Comparison of ENCODE assay signal across 22 cellular contexts in the genomic region with DNA sequence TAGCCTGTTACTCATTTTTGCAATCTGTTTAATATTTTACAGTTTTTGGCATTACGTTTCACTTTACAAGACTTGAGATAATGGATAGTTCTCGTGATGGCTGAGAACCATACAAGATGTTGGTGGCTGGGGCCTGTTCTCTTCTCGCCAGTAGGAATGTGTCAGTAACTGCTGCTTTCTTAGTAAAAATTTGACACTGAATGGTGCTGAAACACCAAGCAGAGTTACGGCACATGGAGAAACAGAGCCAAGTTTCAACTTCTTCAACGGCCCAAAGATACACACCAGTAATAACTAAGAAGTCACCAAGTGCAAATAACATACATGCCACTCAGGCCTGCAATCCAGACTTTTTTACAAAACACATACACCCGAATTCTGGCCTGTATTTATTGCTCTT.
DNase-seq lines count a peak whose midpoint lies in the region; ATAC-seq, FAIRE-seq and TF ChIP-seq lines count a peak whose summit lies in the region.
"Had no signal": no experiment of that assay in that cellular context is flagged by ENCODE, and none has a peak within 500 bp of the region (broad histone marks: within the 10 kb centered on the region; RNA-seq: fewer than 3 reads in every experiment).

No MANE protein-coding gene starts in this region.

- no TSS peak for BruUV-seq in HepG2 (replicated peaks; lab: Mats Ljungman, UMichigan)

- ATAC-seq in Right ventricle myocardium inferior (peak; percentile 83), heart left ventricle (peak in 3 of 4 donors; percentile 44 to 62 (median 60)), left lung (peak; percentile 70), aorta (ENCODE audit: low FRiP score) (peak; percentile 42), HG02642 (IDR thresholded peaks at IDR 0.05; ENCODE audit: poor library complexity, unreplicated experiment) (no peak), HepG2 (no peak), HG02678 (IDR thresholded peaks at IDR 0.05; ENCODE audit: unreplicated experiment) (no peak)
- ATAC-seq: CD8-positive, alpha-beta T cell; GM12878 had no signal

- in situ Hi-C loops in HepG2 (cut with HindIII; ENCODE audit: extremely low pct_ligation_motif_present, low pct_unique_long_range_greater_than_20kb) = no loop called here

- no peaks in the 10 kb centered on the region for H3K9me3 ChIP-seq in heart left ventricle
- no peaks in the 10 kb centered on the region for H3K9me3 ChIP-seq in left lung
- no peaks in the 10 kb centered on the region for H3K9me3 ChIP-seq in aorta (ENCODE audit: control insufficient read depth, low read length)
- no peaks in the 10 kb centered on the region for H3K9me3 ChIP-seq in HepG2 (ENCODE audit: low read length)
- H3K9me3 ChIP-seq: BLaER1, HAP-1 had no signal

- TF ChIP-seq EP300 in HepG2 (IDR thresholded peaks at IDR 0.05; ENCODE audit: low read depth in 2 of 2, low read length in 2 of 2) (no peak), HepG2 (CRISPR knock-in tag; IDR thresholded peaks at IDR 0.05; ENCODE audit: borderline replicate concordance) (no peak)

- no peak overlapping the region for H2AFZ ChIP-seq in HepG2 (ENCODE audit: low read length)
- H2AFZ ChIP-seq: PC-9 had no signal

- H3K27ac ChIP-seq in heart left ventricle (peak overlapping the region in 2 of 12 donors; percentile 10 to 27), left lung (no peak overlapping the region), aorta (ENCODE audit: low read depth in 1 of 2, low read length in 2 of 2) (no peak overlapping the region), HepG2 (ENCODE audit: extremely low read length, insufficient read depth, low read length) (no peak overlapping the region)
- H3K27ac ChIP-seq: BLaER1, PC-9 had no signal

- H3K27me3 ChIP-seq in heart left ventricle (no peaks in the 10 kb centered on the region), left lung (no peaks in the 10 kb centered on the region), aorta (ENCODE audit: control insufficient read depth in 1 of 2, insufficient read depth in 2 of 2, low read length in 1 of 2) (no peaks in the 10 kb centered on the region), HepG2 (ENCODE audit: control insufficient read depth in 1 of 2, insufficient read depth in 2 of 2, low read length in 2 of 2) (no peaks in the 10 kb centered on the region)
- H3K27me3 ChIP-seq: BLaER1 had no signal

- CTCF ChIA-PET in HepG2 (lab: Yijun Ruan, JAX; ENCODE audit: low intra/inter-chr PET ratio, low total read pairs) = no interaction called here

- H3K36me3 ChIP-seq in heart left ventricle = peaks cover 0 to 97% (median 95%) of the 10 kb centered on the region in 9 donors
- H3K36me3 ChIP-seq in left lung = peaks cover 0 to 60% of the 10 kb centered on the region in 2 donors
- no peaks in the 10 kb centered on the region for H3K36me3 ChIP-seq in aorta (ENCODE audit: control insufficient read depth in 1 of 2, insufficient read depth in 2 of 2, low read length in 1 of 2)
- peaks cover 0 to 2% of the 10 kb centered on the region in 2 experiments; a peak in 2 of 5 replicates for H3K36me3 ChIP-seq in HepG2 (replicated peaks in 1 of 2; ENCODE audit: control insufficient read depth in 1 of 2, insufficient read depth in 2 of 2, low read length in 2 of 2)
- H3K36me3 ChIP-seq: BLaER1 had no signal

- POLR2A ChIA-PET in HepG2 (lab: Yijun Ruan, JAX) = no interaction called here

- no peak for TF ChIP-seq RAD21 in HepG2 (CRISPR knock-in tag; IDR thresholded peaks at IDR 0.05)

- TF ChIP-seq CTCF in heart left ventricle (IDR thresholded peaks at IDR 0.05) (no peak), left lung (IDR thresholded peaks at IDR 0.05) (no peak), HepG2 (CRISPR knock-in tag; IDR thresholded peaks at IDR 0.05) (no peak)

- no peak for TF ChIP-seq POLR2A in heart left ventricle (IDR thresholded peaks at IDR 0.05)
- TF ChIP-seq POLR2A in HepG2 (IDR thresholded peaks at IDR 0.05; ENCODE audit: insufficient read depth in 1 of 2, low read depth in 2 of 2, low read length in 2 of 2) = no peak

- 61 to 85% (median 73%) methylated on average over 6 of the region's 6 CpGs for WGBS in heart left ventricle, 4 donors
- 34 to 46% methylated on average over 6 of the region's 6 CpGs for WGBS in aorta, 2 donors
- WGBS in HepG2 (ENCODE audit: low lambda C conversion rate) = 94% methylated on average over 6 of the region's 6 CpGs

- H3K4me2 ChIP-seq in HepG2 (ENCODE audit: low read depth, low read length) = no peak overlapping the region
- H3K4me2 ChIP-seq: BLaER1, PC-9 had no signal

- intact Hi-C loops in Right ventricle myocardium inferior (cut with DNase I) = no loop called here
- intact Hi-C loops in cardiac septum (cut with DNase I) = no loop called here
- intact Hi-C loops in heart left ventricle (cut with DNase I) = loop anchor here in 1 of 10 donors (5.0 kb wide), 1 partner anchor 33 kb away; no protein-coding TSS in a partner anchor
- intact Hi-C loops in left lung (cut with DNase I) = no loop called here
- intact Hi-C loops in aorta (cut with DNase I) = no loop called here
- intact Hi-C loops in HepG2 (cut with micrococcal nuclease; ENCODE audit: unreplicated experiment) = no loop called here

- FAIRE-seq in HepG2 (lab: Jason Lieb, UNC) = no peak
- FAIRE-seq: D721Med, G401.6, GM12878 had no signal

- no peaks in the 10 kb centered on the region for H3K79me2 ChIP-seq in HepG2 (ENCODE audit: insufficient read depth, low read length)

- no peak overlapping the region for H3K4me3 ChIP-seq in heart left ventricle
- H3K4me3 ChIP-seq in left lung = no peak overlapping the region
- H3K4me3 ChIP-seq in aorta (ENCODE audit: low read length in 2 of 2) = no peak overlapping the region
- no peak overlapping the region for H3K4me3 ChIP-seq in HepG2 (replicated peaks in 1 of 3; ENCODE audit: insufficient read depth in 1 of 3, low read depth in 2 of 3, low read length in 3 of 3)
- H3K4me3 ChIP-seq: BLaER1, GM12878, HAP-1, PC-9 had no signal

- DNase-seq in Right ventricle myocardium inferior (ENCODE audit: missing footprints) (no peak), cardiac septum (ENCODE audit: low spot score) (no peak), heart left ventricle (no peak), left lung (no peak), aorta (no peak), HepG2 (ENCODE audit: low spot score) (no peak)
- DNase-seq: 8988T; CD8-positive, alpha-beta T cell; DMS79 treated with DMSO at 0.1 percent for 48 hours; MM.1S; NCI-H1092 treated with DMSO at 0.1 percent for 48 hours; NCI-H2081 treated with DMSO at 0.1 percent for 48 hours; NCI-H2227 treated with DMSO at 0.1 percent for 48 hours; NCI-H524; PC-9 had no signal

- H3K4me1 ChIP-seq in heart left ventricle (peaks cover 0 to 21% (median 4%) of the 10 kb centered on the region in 12 donors), left lung (peaks cover 7 to 16% of the 10 kb centered on the region in 2 donors), aorta (ENCODE audit: control insufficient read depth in 1 of 2, insufficient read depth in 2 of 2, low read length in 2 of 2) (no peaks in the 10 kb centered on the region), HepG2 (ENCODE audit: insufficient read depth, low read length) (peaks cover 13% of the 10 kb centered on the region)

- H4K20me1 ChIP-seq in HepG2 (ENCODE audit: insufficient read depth, low read length) = no peaks in the 10 kb centered on the region
- H4K20me1 ChIP-seq: BLaER1 had no signal

- H3K9ac ChIP-seq in HepG2 (ENCODE audit: insufficient read depth, low read depth, low read length) = no peak overlapping the region
- H3K9ac ChIP-seq: BLaER1 had no signal

TF ChIP-seq in HepG2, 621 proteins besides CTCF, POLR2A, EP300 and RAD21:
- no peak for TF ChIP-seq ZNF431 (CRISPR knock-in tag; IDR thresholded peaks at IDR 0.05; ENCODE audit: borderline replicate concordance, low read depth)

Comparison
In these comparisons a context has a peak if more than half of its experiments do, and no peak if none do; other contexts are left out.
1. ATAC-seq: peak in Right ventricle myocardium inferior (single experiment), heart left ventricle (3 of 4), left lung (single experiment) and aorta (single experiment); none in HG02642 (single experiment), HepG2 (single experiment) and HG02678 (single experiment).